ENCODE assay signal across 22 cellular contexts in the genomic region with DNA sequence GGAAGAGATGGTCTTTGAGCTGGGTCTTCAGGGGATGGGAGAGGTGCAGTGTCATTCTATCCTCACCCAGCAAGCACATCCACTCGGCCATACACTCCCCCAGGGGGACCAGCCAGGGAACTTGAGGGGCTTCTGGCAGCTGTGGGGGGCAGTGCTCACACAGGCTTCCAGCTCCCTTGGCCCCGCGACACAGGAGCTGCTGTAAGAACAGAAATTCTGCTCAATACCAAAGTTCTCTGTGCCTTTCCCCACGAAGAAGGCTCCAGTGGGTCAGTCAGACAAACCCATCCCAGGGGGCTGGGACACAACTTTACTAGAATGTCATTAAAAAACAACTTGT.
DNase-seq lines count a peak whose midpoint lies in the region; ATAC-seq, FAIRE-seq and TF ChIP-seq lines count a peak whose summit lies in the region.
"Had no signal": no experiment of that assay in that cellular context is flagged by ENCODE, and none has a peak within 500 bp of the region (broad histone marks: within the 10 kb centered on the region; RNA-seq: fewer than 3 reads in every experiment).

No MANE protein-coding gene starts in this region.

- intact Hi-C loops in kidney (cut with DNase I) (no loop called here), upper lobe of right lung (cut with DNase I) (no loop called here)

- no peaks in the 10 kb centered on the region for H3K27me3 ChIP-seq in upper lobe of right lung

- no peaks in the 10 kb centered on the region for H3K4me1 ChIP-seq in kidney (ENCODE audit: control insufficient read depth in 1 of 2, insufficient read depth in 1 of 2, low read depth in 1 of 2, low read length in 2 of 2)
- H3K4me1 ChIP-seq in upper lobe of right lung, result no peaks in the 10 kb centered on the region

- no peak for FAIRE-seq in kidney (lab: Jason Lieb, UNC)
- FAIRE-seq: G401.6, GM12892, H54 had no signal

- no peak overlapping the region for H3K4me3 ChIP-seq in kidney (ENCODE audit: low read length in 2 of 2)
- H3K4me3 ChIP-seq in upper lobe of right lung, result no peak overlapping the region
- H3K4me3 ChIP-seq: PC-9 had no signal

- H3K9me3 ChIP-seq in kidney (ENCODE audit: control insufficient read depth in 1 of 2, low read length in 2 of 2), result no peaks in the 10 kb centered on the region
- H3K9me3 ChIP-seq in upper lobe of right lung, result no peaks in the 10 kb centered on the region

- no peak overlapping the region for H3K27ac ChIP-seq in kidney (ENCODE audit: low read depth in 2 of 2, low read length in 2 of 2)
- H3K27ac ChIP-seq in upper lobe of right lung, result no peak overlapping the region
- H3K27ac ChIP-seq: PC-9, RWPE1 had no signal

- H3K36me3 ChIP-seq in kidney (ENCODE audit: control insufficient read depth in 1 of 2, insufficient read depth in 2 of 2, low read length in 2 of 2) (no peaks in the 10 kb centered on the region), upper lobe of right lung (no peaks in the 10 kb centered on the region)

- DNase-seq in D341Med (ENCODE audit: low spot score) (peak; percentile 30), kidney (peak; percentile 53), retina (peak; percentile 39), upper lobe of right lung (peak; percentile 40)
- no peak for DNase-seq in activated CD4-positive, alpha-beta T cell treated with anti-CD3 and anti-CD28 coated beads, Interleukin-2, amount 50 U/mL, for 48 hours
- no peak for DNase-seq in activated CD4-positive, alpha-beta T cell treated with anti-CD3 and anti-CD28 coated beads, Interleukin-2, amount 50 U/mL, for 1 hour
- DNase-seq: CD4-positive, alpha-beta memory T cell; DMS153; Karpas-422; MV-4-11; NCI-H1105 treated with DMSO at 0.1 percent for 48 hours; NCI-H2029 treated with DMSO at 0.1 percent for 48 hours; NCI-H226; NCI-H510A treated with DMSO at 0.1 percent for 48 hours; NCI-H748 treated with DMSO at 0.1 percent for 48 hours; PC-9; SIG-M5 had no signal

- H3K9ac ChIP-seq in kidney (ENCODE audit: low read length in 2 of 2), result no peak overlapping the region

- ATAC-seq in upper lobe of right lung, result no peak
- ATAC-seq in GM21381 (IDR thresholded peaks at IDR 0.05; ENCODE audit: unreplicated experiment), result no peak

- TF ChIP-seq CTCF in kidney (IDR thresholded peaks at IDR 0.05; ENCODE audit: borderline replicate concordance, extremely low read depth, insufficient read depth) (no peak), upper lobe of right lung (IDR thresholded peaks at IDR 0.05) (no peak)

Comparison
In these comparisons a context has a peak if more than half of its experiments do, and no peak if none do; other contexts are left out.
1. DNase-seq: peak in D341Med (single experiment), kidney (single experiment), retina (single experiment) and upper lobe of right lung (single experiment); none in activated CD4-positive, alpha-beta T cell treated with anti-CD3 and anti-CD28 coated beads, Interleukin-2, amount 50 U/mL, for 48 hours (0 of 2) and activated CD4-positive, alpha-beta T cell treated with anti-CD3 and anti-CD28 coated beads, Interleukin-2, amount 50 U/mL, for 1 hour (single experiment).